ENCODE assay signal across 8 cellular contexts in genomic region chr10:5888843-5889623, GRCh38. TPM values are rescaled to one million over a fixed set of nuclear protein-coding genes. Genes with fewer than 3 reads are reported as not detected.
A peak's percentile ranks its signal among the peaks of the same experiment; 100 is the strongest.
DNase-seq lines count a peak whose midpoint lies in the region; ATAC-seq and TF ChIP-seq lines count a peak whose summit lies in the region.

No MANE protein-coding gene starts in this region.

- no peak for TF ChIP-seq EP300 in Ishikawa (IDR thresholded peaks at IDR 0.05; ENCODE audit: borderline replicate concordance)

- DNase-seq in D341Med (ENCODE audit: low spot score) = peak; percentile 78
- DNase-seq in activated CD4-positive, CD25-positive, alpha-beta regulatory T cell treated with anti-CD3 and anti-CD28 coated beads, Interleukin-2, amount 50 U/mL, for 72 hours = peak; percentile 66
- peak; percentile 82 for DNase-seq in ecto neural progenitor cell (ENCODE audit: low spot score)
- DNase-seq in lung microvascular endothelial cell (ENCODE audit: low read depth in 2 of 2) = peak; percentile 31 to 46
- peak; percentile 55 for DNase-seq in stimulated activated CD8-positive, alpha-beta memory T cell treated with anti-CD3 and anti-CD28 coated beads, Interleukin-4, amount 100 ng/mL, for 48 hours
- no peak for DNase-seq in DMS153 treated with DMSO at 0.1 percent for 48 hours (lab: John Stamatoyannopoulos, UW; ENCODE audit: unreplicated experiment)

- ATAC-seq in GM21515 (IDR thresholded peaks at IDR 0.05; ENCODE audit: unreplicated experiment) = peak; percentile 20

- no peak for TF ChIP-seq RAD21 in Ishikawa (IDR thresholded peaks at IDR 0.05; ENCODE audit: low read depth)

TF ChIP-seq in Ishikawa, 13 proteins besides CTCF, POLR2A, EP300 and RAD21:
- TF ChIP-seq MAX (IDR thresholded peaks at IDR 0.05) (peak; percentile 58; the same call in 1 of the 2 replicates), CEBPB (IDR thresholded peaks at IDR 0.05) (no peak), ZBTB7A (IDR thresholded peaks at IDR 0.05; ENCODE audit: low read depth) (peak; percentile 38)
TF ChIP-seq in Ishikawa: peak in this region for 2.

RNA-seq across cellular contexts. Expression of gene ANKRD16, which starts 0.7 kb away (rescaled TPM):
- total RNA-seq in lung microvascular endothelial cell = 3.5 and 6.5 TPM in 2 replicates

RNA-seq across cellular contexts. Expression of gene FBH1, which starts 1.0 kb away (rescaled TPM):
- 62.5 and 92.5 TPM in 2 replicates for total RNA-seq in lung microvascular endothelial cell
